ENCODE assay signal across 9 cellular contexts in genomic region chrX:120310861-120311631, GRCh38. TPM values are rescaled to one million over a fixed set of nuclear protein-coding genes. Genes with fewer than 3 reads are reported as not detected.
DNase-seq lines count a peak whose midpoint lies in the region; ATAC-seq and TF ChIP-seq lines count a peak whose summit lies in the region.
"Had no signal": no experiment of that assay in that cellular context is flagged by ENCODE, and none has a peak within 500 bp of the region (broad histone marks: within the 10 kb centered on the region; RNA-seq: fewer than 3 reads in every experiment).

TSS of gene TMEM255A (minus strand) at chrX:120311461. CDS start at chrX:120311309, 152 bp downstream.

- H3K79me2 ChIP-seq in hepatocyte, result no peaks in the 10 kb centered on the region

- no peaks in the 10 kb centered on the region for H3K9me3 ChIP-seq in hepatocyte (ENCODE audit: low read depth)
- H3K9me3 ChIP-seq in gastrocnemius medialis, result no peaks in the 10 kb centered on the region

- no peak within 1 kb of the TSS for H2AFZ ChIP-seq in hepatocyte

- H3K9me3 Mint-ChIP-seq in CD14-positive monocyte, result peaks cover 0 to 26% (median 11%) of the 10 kb centered on the region in 7 donors
- no peaks in the 10 kb centered on the region for H3K9me3 Mint-ChIP-seq in activated T-cell treated with anti-CD3 and anti-CD28 coated beads, Interleukin-2, amount 50 U/mL, for 4 hours

- no peaks in the 10 kb centered on the region for H4K20me1 ChIP-seq in hepatocyte (ENCODE audit: insufficient read depth, poor library complexity, severe bottlenecking)

- DNase-seq in CD14-positive monocyte (ENCODE audit: low spot score) (no peak), HL-60 (ENCODE audit: low read depth in 1 of 2, low spot score in 1 of 2) (no peak), hepatocyte (ENCODE audit: low spot score) (peak; percentile 28), gastrocnemius medialis (no peak), left colon (no peak), GM10248 (ENCODE audit: extremely low spot score) (no peak), amniotic stem cell (lab: John Stamatoyannopoulos, UW) (no peak)
- no peak for DNase-seq in activated T-cell treated with anti-CD3 and anti-CD28 coated beads, Interleukin-2, amount 50 U/mL, for 4 hours

- no peaks in the 10 kb centered on the region for H3K9me2 ChIP-seq in hepatocyte (replicated peaks; ENCODE audit: insufficient read depth)

- ATAC-seq in activated T-cell treated with anti-CD3 and anti-CD28 coated beads, Interleukin-2, amount 50 U/mL, for 4 hours, result no peak
- ATAC-seq in gastrocnemius medialis (no peak), left colon (no peak)

- H3K4me1 ChIP-seq in hepatocyte (ENCODE audit: insufficient read depth), result no peaks in the 10 kb centered on the region
- H3K4me1 ChIP-seq in gastrocnemius medialis, result peaks cover 4 to 5% of the 10 kb centered on the region in 2 donors

- H3K27me3 ChIP-seq in HL-60 (ENCODE audit: insufficient read depth, poor library complexity, severe bottlenecking), result peaks cover 12% of the 10 kb centered on the region
- peaks cover 21% of the 10 kb centered on the region for H3K27me3 ChIP-seq in hepatocyte
- peaks cover 0 to 9% (median 0%) of the 10 kb centered on the region in 3 donors for H3K27me3 ChIP-seq in gastrocnemius medialis

- TF ChIP-seq POLR2A in gastrocnemius medialis (IDR thresholded peaks at IDR 0.05), result no peak

- peaks cover 40 to 61% (median 58%) of the 10 kb centered on the region in 3 donors for H3K27me3 Mint-ChIP-seq in CD14-positive monocyte (ENCODE audit: low read depth in 3 of 3)
- H3K27me3 Mint-ChIP-seq in activated T-cell treated with anti-CD3 and anti-CD28 coated beads, Interleukin-2, amount 50 U/mL, for 4 hours (ENCODE audit: low read depth), result peaks cover 20% of the 10 kb centered on the region

- peak within 1 kb of the TSS in 2 of 7 donors; percentile 46 to 68 for H3K27ac Mint-ChIP-seq in CD14-positive monocyte

- POLR2A ChIA-PET in GM10248 (lab: Yijun Ruan, JAX), result no interaction called here

- peaks cover 36% of the 10 kb centered on the region for H3K4me1 Mint-ChIP-seq in CD14-positive monocyte
- peaks cover 19% of the 10 kb centered on the region for H3K4me1 Mint-ChIP-seq in activated T-cell treated with anti-CD3 and anti-CD28 coated beads, Interleukin-2, amount 50 U/mL, for 4 hours (ENCODE audit: low read depth)

- intact Hi-C loops in CD14-positive monocyte (cut with micrococcal nuclease), result loop anchor here in 1 of 2 donors (5.0 kb wide), 1 partner anchor 59 kb away; the partner anchor contains the start of gene ZBTB33
- intact Hi-C loops in gastrocnemius medialis (cut with DNase I; ENCODE audit: low total_unique reads), result no loop called here
- intact Hi-C loops in left colon (cut with DNase I, micrococcal nuclease), result no loop called here

- H3K4me3 ChIP-seq in HL-60 (replicated peaks; ENCODE audit: insufficient read depth, low read length) (peak within 1 kb of the TSS; percentile 31), hepatocyte (peak within 1 kb of the TSS; percentile 36), gastrocnemius medialis (peak within 1 kb of the TSS; percentile 44 to 50 (median 46))

- peak within 1 kb of the TSS; percentile 87 for H3K4me2 ChIP-seq in hepatocyte

- in situ Hi-C loops in gastrocnemius medialis (cut with MboI; ENCODE audit: low sequenced_read_pairs in 4 of 4), result no loop called here

- CTCF ChIA-PET in GM10248 (lab: Yijun Ruan, JAX), result interaction anchor here (0.9 to 2.4 kb wide), 3 partner anchors 8 to 82 kb away, joined by 3 to 8 read pairs (median 6); no protein-coding TSS in a partner anchor

- WGBS in hepatocyte (ENCODE audit: low lambda C conversion rate, missing lambda C conversion rate), result 38% methylated on average over 47 of the region's 48 CpGs

- H3K4me3 Mint-ChIP-seq in CD14-positive monocyte, result peak within 1 kb of the TSS; percentile 88 to 100
- peak within 1 kb of the TSS; percentile 74 for H3K4me3 Mint-ChIP-seq in activated T-cell treated with anti-CD3 and anti-CD28 coated beads, Interleukin-2, amount 50 U/mL, for 4 hours

- H3K36me3 Mint-ChIP-seq in CD14-positive monocyte, result peaks cover 0 to 6% of the 10 kb centered on the region in 2 donors
- H3K36me3 Mint-ChIP-seq in activated T-cell treated with anti-CD3 and anti-CD28 coated beads, Interleukin-2, amount 50 U/mL, for 4 hours (ENCODE audit: insufficient read depth), result no peaks in the 10 kb centered on the region

- no peaks in the 10 kb centered on the region for H3K36me3 ChIP-seq in hepatocyte (replicated peaks; ENCODE audit: insufficient read depth, low read depth)
- H3K36me3 ChIP-seq in gastrocnemius medialis, result no peaks in the 10 kb centered on the region

- H3K27ac ChIP-seq in HL-60 (replicated peaks), result no peak within 1 kb of the TSS
- no peak within 1 kb of the TSS for H3K27ac ChIP-seq in hepatocyte
- no peak within 1 kb of the TSS for H3K27ac ChIP-seq in gastrocnemius medialis

- TF ChIP-seq CTCF in CD14-positive monocyte (IDR thresholded peaks at IDR 0.05) (no peak), HL-60 (IDR thresholded peaks at IDR 0.05; ENCODE audit: insufficient read depth, low read length) (no peak), hepatocyte (IDR thresholded peaks at IDR 0.05; ENCODE audit: poor library complexity) (no peak), gastrocnemius medialis (IDR thresholded peaks at IDR 0.05 in 4 of 5, conservative IDR thresholded peaks at IDR 0.05 in 1 of 5) (no peak), GM10248 (IDR thresholded peaks at IDR 0.05; ENCODE audit: control extremely low read depth, extremely low read depth, low read depth, missing control alignments) (no peak)

RNA-seq across cellular contexts. Expression of gene TMEM255A, which starts in this region (rescaled TPM):
- polyA plus RNA-seq in CD14-positive monocyte (1 to 10 TPM in 1 of 2 donors, under 1 TPM in 1; 0.10 to 1.2 TPM), hepatocyte (0.68 and 2.2 TPM in 2 replicates)
- total RNA-seq in activated T-cell treated with anti-CD3 and anti-CD28 coated beads, Interleukin-2, amount 50 U/mL, for 4 hours, result not detected
- total RNA-seq in hepatocyte (0.44 and 0.77 TPM in 2 replicates), gastrocnemius medialis (1 to 10 TPM in 1 of 4 donors, under 1 TPM in 2, not detected in 1; 0.16 to 1.3 (median 0.56) TPM), left colon (1 to 10 TPM in 1 of 2 donors, under 1 TPM in 1; 0.67 to 2.5 TPM)
- total RNA-seq: liver had no signal
